Comparison of ENCODE assay signal across 16 cellular contexts in genomic region chr14:56271988-56272387, GRCh38.
A peak's percentile ranks its signal among the peaks of the same experiment; 100 is the strongest.
DNase-seq lines count a peak whose midpoint lies in the region; ATAC-seq and TF ChIP-seq lines count a peak whose summit lies in the region.
"Had no signal": no experiment of that assay in that cellular context is flagged by ENCODE, and none has a peak within 500 bp of the region (broad histone marks: within the 10 kb centered on the region; RNA-seq: fewer than 3 reads in every experiment).

No MANE protein-coding gene starts in this region.

- H3K9me3 ChIP-seq in HUES6 (ENCODE audit: control insufficient read depth, insufficient read depth, low read depth, low read length), result peaks cover 14% of the 10 kb centered on the region
- H3K9me3 ChIP-seq: psoas muscle had no signal

- POLR2A ChIA-PET in AG04449 (lab: Yijun Ruan, JAX), result interaction anchor here (1.0 kb wide), 1 partner anchor 68 kb away, joined by 3 read pairs; no protein-coding TSS in a partner anchor
- POLR2A ChIA-PET in activated CD8-positive, alpha-beta T cell treated with anti-CD3 and anti-CD28 coated beads, Interleukin-2, amount 10 ng/mL, durations not matched to agents 7 days and 5 days (lab: Charles Lee), result no interaction called here

- TF ChIP-seq CTCF in AG04449 (IDR thresholded peaks at IDR 0.05; ENCODE audit: insufficient read depth, low read length, missing control alignments) (no peak), brain microvascular endothelial cell (IDR thresholded peaks at IDR 0.05; ENCODE audit: low read depth, low read length, missing control alignments) (no peak)

- H3K27me3 ChIP-seq in HUES6 (ENCODE audit: control insufficient read depth, insufficient read depth, low read length) (no peaks in the 10 kb centered on the region), brain microvascular endothelial cell (replicated peaks) (no peaks in the 10 kb centered on the region)

- DNase-seq in AG04449 (ENCODE audit: low read depth, low spot score) (peak; percentile 56), brain microvascular endothelial cell (peak; percentile 71), kidney glomerular epithelial cell (lab: John Stamatoyannopoulos, UW) (peak; percentile 5), midbrain (lab: John Stamatoyannopoulos, UW) (no peak)
- DNase-seq in activated CD8-positive, alpha-beta T cell treated with anti-CD3 and anti-CD28 coated beads, Interleukin-2, amount 10 ng/mL, durations not matched to agents 7 days and 5 days, result no peak
- no peak for DNase-seq in activated naive CD4-positive, alpha-beta T cell (lab: John Stamatoyannopoulos, UW)
- DNase-seq: activated CD4-positive, alpha-beta memory T cell treated with anti-CD3 and anti-CD28 coated beads, Interleukin-2, amount 10 ng/mL, durations not matched to agents 7 days and 5 days; activated effector memory CD4-positive, alpha-beta T cell treated with Interleukin-2 at 50 U/mL for 16 hours; H9; MV-4-11; NCI-H510A treated with DMSO at 0.1 percent for 48 hours; psoas muscle; stimulated activated CD4-positive, alpha-beta T cell treated with anti-CD3 and anti-CD28 coated beads, Interleukin-1b, Interleukin-23, amount 100 ng/mL, for 48 hours had no signal

- H3K27ac Mint-ChIP-seq in activated CD8-positive, alpha-beta T cell treated with anti-CD3 and anti-CD28 coated beads, Interleukin-2, amount 10 ng/mL, durations not matched to agents 7 days and 5 days, result no peak overlapping the region
- H3K27ac Mint-ChIP-seq: activated CD4-positive, alpha-beta memory T cell treated with anti-CD3 and anti-CD28 coated beads, Interleukin-2, amount 10 ng/mL, durations not matched to agents 7 days and 5 days; type B pancreatic cell had no signal

- H3K27ac ChIP-seq in HUES6 (ENCODE audit: low read depth, low read length) (0 out of 2 replicates have a peak overlapping the region, but pooled peaks have one; percentile 32), brain microvascular endothelial cell (peak overlapping the region; percentile 95)
- H3K27ac ChIP-seq: psoas muscle had no signal

- H3K4me3 Mint-ChIP-seq in activated CD8-positive, alpha-beta T cell treated with anti-CD3 and anti-CD28 coated beads, Interleukin-2, amount 10 ng/mL, durations not matched to agents 7 days and 5 days, result no peak overlapping the region
- H3K4me3 Mint-ChIP-seq: activated CD4-positive, alpha-beta memory T cell treated with anti-CD3 and anti-CD28 coated beads, Interleukin-2, amount 10 ng/mL, durations not matched to agents 7 days and 5 days; H9; type B pancreatic cell had no signal

- no peaks in the 10 kb centered on the region for H3K36me3 Mint-ChIP-seq in activated CD8-positive, alpha-beta T cell treated with anti-CD3 and anti-CD28 coated beads, Interleukin-2, amount 10 ng/mL, durations not matched to agents 7 days and 5 days (ENCODE audit: low read depth)

- CTCF ChIA-PET in AG04449 (lab: Yijun Ruan, JAX), result no interaction called here
- CTCF ChIA-PET in activated CD8-positive, alpha-beta T cell treated with anti-CD3 and anti-CD28 coated beads, Interleukin-2, amount 10 ng/mL, durations not matched to agents 7 days and 5 days (lab: Charles Lee), result no interaction called here

- no peaks in the 10 kb centered on the region for H3K27me3 Mint-ChIP-seq in activated CD8-positive, alpha-beta T cell treated with anti-CD3 and anti-CD28 coated beads, Interleukin-2, amount 10 ng/mL, durations not matched to agents 7 days and 5 days (ENCODE audit: low read depth)
- H3K27me3 Mint-ChIP-seq: activated CD4-positive, alpha-beta memory T cell treated with anti-CD3 and anti-CD28 coated beads, Interleukin-2, amount 10 ng/mL, durations not matched to agents 7 days and 5 days; type B pancreatic cell had no signal

- no peak for ATAC-seq in activated CD8-positive, alpha-beta T cell treated with anti-CD3 and anti-CD28 coated beads, Interleukin-2, amount 10 ng/mL, durations not matched to agents 7 days and 5 days
- ATAC-seq in GM21367 (IDR thresholded peaks at IDR 0.05; ENCODE audit: unreplicated experiment), result no peak
- ATAC-seq: psoas muscle had no signal

- no peak overlapping the region for H3K4me3 ChIP-seq in AG04449 (ENCODE audit: low read depth, low read length)
- no peak overlapping the region for H3K4me3 ChIP-seq in HUES6 (ENCODE audit: low read depth, low read length)
- no peak overlapping the region for H3K4me3 ChIP-seq in brain microvascular endothelial cell (ENCODE audit: low read depth, low read length)
- H3K4me3 ChIP-seq: psoas muscle had no signal

- H3K9me3 Mint-ChIP-seq in activated CD8-positive, alpha-beta T cell treated with anti-CD3 and anti-CD28 coated beads, Interleukin-2, amount 10 ng/mL, durations not matched to agents 7 days and 5 days (ENCODE audit: insufficient read depth), result no peaks in the 10 kb centered on the region
- H3K9me3 Mint-ChIP-seq: activated CD4-positive, alpha-beta memory T cell treated with anti-CD3 and anti-CD28 coated beads, Interleukin-2, amount 10 ng/mL, durations not matched to agents 7 days and 5 days; type B pancreatic cell had no signal

- in situ Hi-C loops in brain microvascular endothelial cell (cut with HindIII; ENCODE audit: low pct_ligation_motif_present, low sequenced_read_pairs), result no loop called here

- H3K4me1 Mint-ChIP-seq in activated CD8-positive, alpha-beta T cell treated with anti-CD3 and anti-CD28 coated beads, Interleukin-2, amount 10 ng/mL, durations not matched to agents 7 days and 5 days (ENCODE audit: low read depth), result no peaks in the 10 kb centered on the region
- H3K4me1 Mint-ChIP-seq: activated CD4-positive, alpha-beta memory T cell treated with anti-CD3 and anti-CD28 coated beads, Interleukin-2, amount 10 ng/mL, durations not matched to agents 7 days and 5 days had no signal

- H3K4me1 ChIP-seq in HUES6 (ENCODE audit: control insufficient read depth, insufficient read depth, low read length), result no peaks in the 10 kb centered on the region
- H3K4me1 ChIP-seq: psoas muscle had no signal

- no peak overlapping the region for H3K9ac ChIP-seq in HUES6 (ENCODE audit: low read length)

- H3K36me3 ChIP-seq in HUES6 (ENCODE audit: control insufficient read depth, insufficient read depth, low read length), result no peaks in the 10 kb centered on the region
- H3K36me3 ChIP-seq in brain microvascular endothelial cell (replicated peaks), result no peaks in the 10 kb centered on the region

Comparison
In these comparisons a context has a peak if more than half of its experiments do, and no peak if none do; other contexts are left out.
1. DNase-seq: peak in AG04449 (single experiment), brain microvascular endothelial cell (single experiment) and kidney glomerular epithelial cell (single experiment); none in activated CD8-positive, alpha-beta T cell treated with anti-CD3 and anti-CD28 coated beads, Interleukin-2, amount 10 ng/mL, durations not matched to agents 7 days and 5 days (single experiment), midbrain (single experiment) and activated naive CD4-positive, alpha-beta T cell (0 of 4).